ENCODE assay signal across 26 cellular contexts in the genomic region with DNA sequence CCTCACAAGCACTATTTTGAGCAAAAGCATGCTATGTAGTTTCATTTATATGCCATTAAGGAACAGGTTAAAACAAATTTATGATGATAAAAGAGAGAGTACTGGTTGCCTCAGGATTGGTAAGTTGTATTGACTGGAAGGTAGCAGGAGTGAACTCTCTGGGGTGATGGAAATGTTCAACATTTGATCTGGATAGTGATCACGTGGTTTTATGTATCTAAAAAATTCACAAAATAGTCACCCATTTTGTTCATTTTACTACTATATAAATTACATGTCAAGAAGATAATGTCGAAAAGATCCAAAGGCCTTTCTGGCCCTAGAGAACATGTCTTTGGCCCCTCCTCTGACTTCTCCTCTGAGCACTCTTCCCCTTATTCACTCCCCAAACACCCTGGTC. TPM values are rescaled to one million over a fixed set of nuclear protein-coding genes. Genes with fewer than 3 reads are reported as not detected.
A peak's percentile ranks its signal among the peaks of the same experiment; 100 is the strongest.
DNase-seq lines count a peak whose midpoint lies in the region; ATAC-seq, FAIRE-seq and TF ChIP-seq lines count a peak whose summit lies in the region.
"Had no signal": no experiment of that assay in that cellular context is flagged by ENCODE, and none has a peak within 500 bp of the region (broad histone marks: within the 10 kb centered on the region; RNA-seq: fewer than 3 reads in every experiment).

No MANE protein-coding gene starts in this region.

- H4K20me1 ChIP-seq in K562 (replicated peaks; ENCODE audit: control insufficient read depth, insufficient read depth, low read length): no peaks in the 10 kb centered on the region
- H4K20me1 ChIP-seq: BLaER1 had no signal

- DNase-seq in SJCRH30: no peak
- DNase-seq in K562 (ENCODE audit: extremely low read depth in 1 of 4, low spot score in 3 of 4): no peak
- DNase-seq in type B pancreatic cell (ENCODE audit: extremely low spot score, unreplicated experiment): no peak
- DNase-seq in HPDE6-E6E7 (ENCODE audit: extremely low spot score): no peak
- no peak for DNase-seq in naive thymus-derived CD4-positive, alpha-beta T cell
- DNase-seq: 8988T; ACHN; BE2C; C1 segment of cervical spinal cord; CD4-positive, alpha-beta memory T cell; CD4-positive, CD25-positive, alpha-beta regulatory T cell; CD8-positive, alpha-beta memory T cell; COR-L47; DMS 273 treated with DMSO at 0.1 percent for 48 hours; DMS153; DMS79; DND-41; EL; GDM1 had no signal

- no peaks in the 10 kb centered on the region for H3K36me3 Mint-ChIP-seq in type B pancreatic cell
- peaks cover 0 to 11% (median 7%) of the 10 kb centered on the region in 5 donors for H3K36me3 Mint-ChIP-seq in naive thymus-derived CD4-positive, alpha-beta T cell
- H3K36me3 Mint-ChIP-seq: CD14-positive monocyte; CD4-positive, CD25-positive, alpha-beta regulatory T cell had no signal

- in situ Hi-C loops in K562 (cut with MboI): no loop called here

- H3K4me1 ChIP-seq in SJCRH30: peaks cover 25% of the 10 kb centered on the region
- H3K4me1 ChIP-seq in K562 (replicated peaks in 1 of 2; ENCODE audit: control insufficient read depth in 2 of 2, insufficient read depth in 2 of 2, low read length in 2 of 2): no peaks in the 10 kb centered on the region
- no peaks in the 10 kb centered on the region for H3K4me1 ChIP-seq in naive thymus-derived CD4-positive, alpha-beta T cell (ENCODE audit: control insufficient read depth in 2 of 2, insufficient read depth in 2 of 2, low read length in 2 of 2)
- H3K4me1 ChIP-seq: BE2C had no signal

- CTCF ChIA-PET in K562 (lab: Yijun Ruan, JAX; ENCODE audit: low intra/inter-chr PET ratio): no interaction called here
- CTCF ChIA-PET in naive thymus-derived CD4-positive, alpha-beta T cell (lab: Charles Lee): no interaction called here

- H3K9me3 ChIP-seq in SJCRH30 (replicated peaks): no peaks in the 10 kb centered on the region
- H3K9me3 ChIP-seq in K562 (replicated peaks; ENCODE audit: control insufficient read depth, insufficient read depth, low read depth, low read length): no peaks in the 10 kb centered on the region
- H3K9me3 ChIP-seq in naive thymus-derived CD4-positive, alpha-beta T cell (ENCODE audit: control insufficient read depth in 2 of 3, low read length in 3 of 3): no peaks in the 10 kb centered on the region
- H3K9me3 ChIP-seq: BE2C, BLaER1 had no signal

- H3K27me3 Mint-ChIP-seq in type B pancreatic cell: no peaks in the 10 kb centered on the region
- H3K27me3 Mint-ChIP-seq in naive thymus-derived CD4-positive, alpha-beta T cell: peaks cover 16 to 30% (median 26%) of the 10 kb centered on the region in 5 donors

- ATAC-seq in K562: no peak
- no peak for ATAC-seq in naive thymus-derived CD4-positive, alpha-beta T cell
- ATAC-seq: GM12878 had no signal

- POLR2A ChIA-PET in K562 (lab: Yijun Ruan, JAX): no interaction called here
- POLR2A ChIA-PET in naive thymus-derived CD4-positive, alpha-beta T cell (lab: Charles Lee): no interaction called here

- peaks cover 3% of the 10 kb centered on the region for H3K4me1 Mint-ChIP-seq in type B pancreatic cell (ENCODE audit: unreplicated experiment)
- H3K4me1 Mint-ChIP-seq in naive thymus-derived CD4-positive, alpha-beta T cell: no peaks in the 10 kb centered on the region
- H3K4me1 Mint-ChIP-seq: CD14-positive monocyte; CD4-positive, alpha-beta memory T cell; CD4-positive, CD25-positive, alpha-beta regulatory T cell; CD8-positive, alpha-beta memory T cell had no signal

- no peak overlapping the region for H3K4me3 ChIP-seq in SJCRH30
- H3K4me3 ChIP-seq in K562: no peak overlapping the region
- no peak overlapping the region for H3K4me3 ChIP-seq in naive thymus-derived CD4-positive, alpha-beta T cell (ENCODE audit: low read length)
- H3K4me3 ChIP-seq: BLaER1, GM12878 had no signal

- H3K9me3 Mint-ChIP-seq in type B pancreatic cell: peaks cover 6% of the 10 kb centered on the region
- H3K9me3 Mint-ChIP-seq in naive thymus-derived CD4-positive, alpha-beta T cell: peaks cover 0 to 9% (median 5%) of the 10 kb centered on the region in 11 donors
- H3K9me3 Mint-ChIP-seq: CD14-positive monocyte had no signal

- no TSS peak for BruUV-seq in K562 (replicated peaks; lab: Mats Ljungman, UMichigan)

- H3K9me1 ChIP-seq in K562 (ENCODE audit: control insufficient read depth, insufficient read depth, low read length): no peaks in the 10 kb centered on the region

- FAIRE-seq in K562 (lab: Jason Lieb, UNC): no peak
- FAIRE-seq: A204.1, GM12878, GM12892, GM18507 had no signal

- H3K27ac Mint-ChIP-seq in type B pancreatic cell: peak overlapping the region; percentile 52
- no peak overlapping the region for H3K27ac Mint-ChIP-seq in naive thymus-derived CD4-positive, alpha-beta T cell
- H3K27ac Mint-ChIP-seq: CD14-positive monocyte; CD8-positive, alpha-beta memory T cell had no signal

- H3K27me3 ChIP-seq in SJCRH30: no peaks in the 10 kb centered on the region
- peaks cover 0 to 3% of the 10 kb centered on the region in 2 experiments; a peak in 1 of 5 replicates for H3K27me3 ChIP-seq in K562 (ENCODE audit: control insufficient read depth in 2 of 2, insufficient read depth in 2 of 2, low read length in 2 of 2)
- H3K27me3 ChIP-seq in naive thymus-derived CD4-positive, alpha-beta T cell (ENCODE audit: control insufficient read depth in 2 of 2, insufficient read depth in 2 of 2, low read length in 2 of 2): peaks cover 0 to 4% of the 10 kb centered on the region in 2 donors
- H3K27me3 ChIP-seq: BE2C, BLaER1 had no signal

- H3K27ac ChIP-seq in SJCRH30: peak overlapping the region; percentile 79
- H3K27ac ChIP-seq in K562 (ENCODE audit: extremely low read depth, low read depth, low read length): no peak overlapping the region
- H3K27ac ChIP-seq in naive thymus-derived CD4-positive, alpha-beta T cell (ENCODE audit: low read depth, low read length): no peak overlapping the region
- H3K27ac ChIP-seq: BLaER1 had no signal

- no peaks in the 10 kb centered on the region for H3K79me2 ChIP-seq in K562 (ENCODE audit: control insufficient read depth, insufficient read depth, low read length)

- H3K4me3 Mint-ChIP-seq in type B pancreatic cell: no peak overlapping the region
- H3K4me3 Mint-ChIP-seq in naive thymus-derived CD4-positive, alpha-beta T cell: no peak overlapping the region
- H3K4me3 Mint-ChIP-seq: CD14-positive monocyte; CD4-positive, alpha-beta memory T cell; CD4-positive, CD25-positive, alpha-beta regulatory T cell; CD8-positive, alpha-beta memory T cell had no signal

- H3K36me3 ChIP-seq in SJCRH30 (no peaks in the 10 kb centered on the region), K562 (ENCODE audit: control insufficient read depth, insufficient read depth, low read length) (no peaks in the 10 kb centered on the region)
- no peaks in the 10 kb centered on the region for H3K36me3 ChIP-seq in naive thymus-derived CD4-positive, alpha-beta T cell (ENCODE audit: control insufficient read depth in 2 of 3, insufficient read depth in 3 of 3, low read length in 3 of 3)
- H3K36me3 ChIP-seq: BE2C, BLaER1 had no signal

- no peak overlapping the region for H3K4me2 ChIP-seq in K562 (ENCODE audit: insufficient read depth, low read length)
- H3K4me2 ChIP-seq: BLaER1 had no signal

- H2AFZ ChIP-seq in K562 (ENCODE audit: low read depth, low read length): no peak overlapping the region

- intact Hi-C loops in K562 (cut with micrococcal nuclease): no loop called here
- intact Hi-C loops in naive thymus-derived CD4-positive, alpha-beta T cell (cut with micrococcal nuclease): no loop called here

- H3K9ac ChIP-seq in K562 (ENCODE audit: insufficient read depth in 1 of 2, low read depth in 2 of 2, low read length in 2 of 2): no peak overlapping the region
- H3K9ac ChIP-seq: BLaER1 had no signal

- TF ChIP-seq RAD21 in K562 (CRISPR knock-in tag; conservative IDR thresholded peaks at IDR 0.05 in 1 of 2, IDR thresholded peaks at IDR 0.05 in 1 of 2): no peak

- no peak for TF ChIP-seq EP300 in K562 (IDR thresholded peaks at IDR 0.05; ENCODE audit: low read length)

- TF ChIP-seq CTCF in K562 (IDR thresholded peaks at IDR 0.05 in 2 of 3, conservative IDR thresholded peaks at IDR 0.05 in 1 of 3; ENCODE audit: insufficient read depth in 2 of 3, low read depth in 1 of 3, low read length in 3 of 3) (no peak), type B pancreatic cell (conservative IDR thresholded peaks at IDR 0.05) (no peak)

- no peak for TF ChIP-seq POLR2A in K562 (conservative IDR thresholded peaks at IDR 0.05)

- 0% methylated on average over 2 of the region's 2 CpGs for WGBS in K562 (ENCODE audit: insufficient coverage, low coverage, missing lambda C conversion rate)

RNA-seq across cellular contexts. Expression of gene RAPGEF4, which starts 10.4 kb away (rescaled TPM):
- total RNA-seq in SJCRH30 (2014; rRNA removed; shearing (Covaris generic)): 5.1 and 6.1 TPM in 2 replicates
- 0.86 and 1.9 TPM in 2 replicates for total RNA-seq in K562 (2011; cell fraction: chromatin; rRNA removed; ENCODE audit: low replicate concordance)
- not detected in 2 replicates for total RNA-seq in K562 (2011; cell fraction: nucleolus; rRNA removed)
- total RNA-seq in K562 (2011; cell fraction: nucleoplasm; rRNA removed): 1.0 TPM in 1 of 2 replicates, not detected in the other
- total RNA-seq in K562 (2014; rRNA removed): not detected in 2 replicates
- 0.45 TPM in 1 of 2 replicates, not detected in the other for total RNA-seq in K562 (2014; rRNA removed; fragmentation: Illumina TruSeq; extraction: Trizol)
- not detected in 2 replicates for total RNA-seq in K562 (2015; rRNA removed; fragmentation: Illumina TruSeq; extraction: Trizol)
- 0.33 TPM in 1 of 2 replicates, not detected in the other for total RNA-seq in K562 (2021)
- polyA plus RNA-seq in K562 (2011; rRNA removed): 0.13 and 0.62 TPM in 2 replicates
- 0.01 and 0.72 TPM in 2 replicates for polyA plus RNA-seq in K562 (2011; cell fraction: cytosol; rRNA removed)
- 0.64 and 2.7 TPM in 2 replicates for polyA plus RNA-seq in K562 (2011; cell fraction: nucleus; rRNA removed)
- 0.03 TPM in 1 of 2 replicates, not detected in the other for polyA plus RNA-seq in K562 (2012)
- not detected in 2 replicates for polyA plus RNA-seq in K562 (2014; fragmentation: Illumina TruSeq; extraction: Trizol)
- polyA plus RNA-seq in K562 (2014; fragmentation: Nextera tagmentation; extraction: Ambion mirVana): under 1 TPM in 1 of 2 experiments, not detected in 1; 0.04 TPM
- polyA plus RNA-seq in K562 (2014; rRNA removed): not detected in 2 replicates
- polyA minus RNA-seq in K562 (2011; rRNA and poly(A)+ RNA removed): 0.81 and 2.6 TPM in 2 replicates
- not detected in 2 replicates for polyA minus RNA-seq in K562 (2011; cell fraction: cytosol; rRNA and poly(A)+ RNA removed)
- polyA minus RNA-seq in K562 (2011; cell fraction: nucleus; rRNA and poly(A)+ RNA removed): 0.27 and 1.9 TPM in 2 replicates
- total RNA-seq in type B pancreatic cell (ENCODE audit: low replicate concordance): 4.3 and 4.4 TPM in 2 replicates
- 1 to 10 TPM in 3 of 5 experiments, under 1 TPM in 2; 0.39 to 2.5 (median 1.4) TPM for total RNA-seq in naive thymus-derived CD4-positive, alpha-beta T cell
- polyA plus RNA-seq in naive thymus-derived CD4-positive, alpha-beta T cell: not detected
- total RNA-seq: CD4-positive, alpha-beta memory T cell; CD8-positive, alpha-beta memory T cell; G401 had no signal
- polyA plus RNA-seq: CD14-positive monocyte; CD4-positive, alpha-beta memory T cell; CD4-positive, CD25-positive, alpha-beta regulatory T cell; CD8-positive, alpha-beta memory T cell had no signal
